Comparison of ENCODE assay signal across 9 cellular contexts in the genomic region with DNA sequence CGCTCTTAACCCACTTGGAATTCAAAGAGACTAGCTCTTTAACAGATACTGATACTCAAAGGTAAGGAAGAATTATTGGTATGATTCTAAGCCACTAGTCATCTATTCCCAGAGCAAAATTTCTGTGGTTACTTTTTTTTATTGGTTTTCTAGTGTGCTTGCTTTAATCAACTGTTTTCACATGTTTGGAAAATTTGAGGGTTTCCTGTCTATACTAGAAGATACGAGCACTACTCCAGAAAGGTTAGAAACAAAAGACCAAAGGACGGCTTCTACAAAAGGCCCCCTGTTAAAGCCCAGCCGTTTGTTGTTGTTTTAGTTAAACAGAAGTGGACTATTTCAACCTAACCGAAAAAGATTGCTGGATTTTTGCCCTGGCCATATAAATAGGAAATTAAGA. TPM values are rescaled to one million over a fixed set of nuclear protein-coding genes. Genes with fewer than 3 reads are reported as not detected.
DNase-seq lines count a peak whose midpoint lies in the region; ATAC-seq lines count a peak whose summit lies in the region.
"Had no signal": no experiment of that assay in that cellular context is flagged by ENCODE, and none has a peak within 500 bp of the region (broad histone marks: within the 10 kb centered on the region; RNA-seq: fewer than 3 reads in every experiment).

No MANE protein-coding gene starts in this region.

- H3K27me3 Mint-ChIP-seq in activated naive CD4-positive, alpha-beta T cell treated with anti-CD3 and anti-CD28 coated beads, Interleukin-2, amount 10 ng/mL, durations not matched to agents 7 days and 5 days = no peaks in the 10 kb centered on the region
- no peaks in the 10 kb centered on the region for H3K27me3 Mint-ChIP-seq in T-helper 17 cell

- H3K36me3 ChIP-seq in subcutaneous abdominal adipose tissue (ENCODE audit: control insufficient read depth in 5 of 5, insufficient read depth in 5 of 5, low read length in 5 of 5) = peaks cover 0 to 3% (median 0%) of the 10 kb centered on the region in 5 donors
- H3K36me3 ChIP-seq: Peyer's patch had no signal

- CTCF ChIA-PET in activated naive CD4-positive, alpha-beta T cell treated with anti-CD3 and anti-CD28 coated beads, Interleukin-2, amount 10 ng/mL, durations not matched to agents 7 days and 5 days (lab: Charles Lee) = no interaction called here

- no peak for DNase-seq in activated naive CD4-positive, alpha-beta T cell treated with anti-CD3 and anti-CD28 coated beads, Interleukin-2, amount 10 ng/mL, durations not matched to agents 7 days and 5 days
- no peak for DNase-seq in activated naive CD4-positive, alpha-beta T cell treated with anti-CD3 and anti-CD28 coated beads, Interleukin-2, amount 50 U/mL, for 16 hours
- no peak for DNase-seq in T-helper 17 cell
- peak; percentile 52 for DNase-seq in fibroblast of peridontal ligament (ENCODE audit: extremely low read depth)
- DNase-seq in hepatic stellate cell (ENCODE audit: low spot score) = no peak
- DNase-seq: Peyer's patch had no signal

- H3K36me3 Mint-ChIP-seq in activated naive CD4-positive, alpha-beta T cell treated with anti-CD3 and anti-CD28 coated beads, Interleukin-2, amount 10 ng/mL, durations not matched to agents 7 days and 5 days = peaks cover 41% of the 10 kb centered on the region
- no peaks in the 10 kb centered on the region for H3K36me3 Mint-ChIP-seq in T-helper 17 cell (ENCODE audit: low read depth)

- peak overlapping the region; percentile 67 for H3K27ac ChIP-seq in subcutaneous abdominal adipose tissue (ENCODE audit: low read depth, low read length)
- H3K27ac ChIP-seq: Peyer's patch had no signal

- ATAC-seq in T-helper 17 cell (no peak), HG02798 (IDR thresholded peaks at IDR 0.05; ENCODE audit: poor library complexity, unreplicated experiment) (no peak), HG02852 (IDR thresholded peaks at IDR 0.05; ENCODE audit: unreplicated experiment) (no peak)

- H3K4me1 ChIP-seq in subcutaneous abdominal adipose tissue (ENCODE audit: control insufficient read depth in 5 of 5, insufficient read depth in 5 of 5, low read length in 5 of 5) = peaks cover 0 to 42% (median 16%) of the 10 kb centered on the region in 5 donors
- H3K4me1 ChIP-seq: Peyer's patch had no signal

- H3K9me3 ChIP-seq in T-helper 17 cell (ENCODE audit: control insufficient read depth, low read length, poor library complexity, severe bottlenecking) (no peaks in the 10 kb centered on the region), subcutaneous abdominal adipose tissue (ENCODE audit: control insufficient read depth in 5 of 5, low read length in 5 of 5) (no peaks in the 10 kb centered on the region)
- H3K9me3 ChIP-seq: Peyer's patch had no signal

- peaks cover 50% of the 10 kb centered on the region for H3K4me1 Mint-ChIP-seq in activated naive CD4-positive, alpha-beta T cell treated with anti-CD3 and anti-CD28 coated beads, Interleukin-2, amount 10 ng/mL, durations not matched to agents 7 days and 5 days
- peaks cover 40% of the 10 kb centered on the region for H3K4me1 Mint-ChIP-seq in T-helper 17 cell

- H3K27ac Mint-ChIP-seq in activated naive CD4-positive, alpha-beta T cell treated with anti-CD3 and anti-CD28 coated beads, Interleukin-2, amount 10 ng/mL, durations not matched to agents 7 days and 5 days = peak overlapping the region; percentile 62
- peak overlapping the region; percentile 79 for H3K27ac Mint-ChIP-seq in T-helper 17 cell

- H3K4me3 ChIP-seq in subcutaneous abdominal adipose tissue (ENCODE audit: low read depth in 1 of 5, low read length in 5 of 5) = no peak overlapping the region
- H3K4me3 ChIP-seq: Peyer's patch had no signal

- H3K27me3 ChIP-seq in subcutaneous abdominal adipose tissue (ENCODE audit: control insufficient read depth in 5 of 5, insufficient read depth in 4 of 5, low read length in 5 of 5) = no peaks in the 10 kb centered on the region
- H3K27me3 ChIP-seq: Peyer's patch had no signal

- H3K9me3 Mint-ChIP-seq in activated naive CD4-positive, alpha-beta T cell treated with anti-CD3 and anti-CD28 coated beads, Interleukin-2, amount 10 ng/mL, durations not matched to agents 7 days and 5 days = peaks cover 4% of the 10 kb centered on the region

- H3K9ac ChIP-seq in subcutaneous abdominal adipose tissue (ENCODE audit: low read length in 5 of 5) = peak overlapping the region in 1 of 5 donors; percentile 39

- H3K4me3 Mint-ChIP-seq in activated naive CD4-positive, alpha-beta T cell treated with anti-CD3 and anti-CD28 coated beads, Interleukin-2, amount 10 ng/mL, durations not matched to agents 7 days and 5 days = no peak overlapping the region
- no peak overlapping the region for H3K4me3 Mint-ChIP-seq in T-helper 17 cell

RNA-seq across cellular contexts. Expression of a gene that starts 18.5 kb away (rescaled TPM):
- 10 to 100 TPM; 37.2 to 48.7 TPM for total RNA-seq in T-helper 17 cell
